Comparison of ENCODE assay signal across 16 cellular contexts in genomic region chr17:5661486-5662125, GRCh38.
"Had no signal": no experiment of that assay in that cellular context is flagged by ENCODE, and none has a peak within 500 bp of the region (broad histone marks: within the 10 kb centered on the region; RNA-seq: fewer than 3 reads in every experiment).

No MANE protein-coding gene starts in this region.

- H3K4me3 ChIP-seq: breast epithelium, gastrocnemius medialis, lower lobe of right lung, mucosa of descending colon, smooth muscle cell had no signal

- H3K36me3 ChIP-seq: breast epithelium, gastrocnemius medialis, lower lobe of right lung had no signal

- H3K9me3 ChIP-seq: breast epithelium, gastrocnemius medialis, lower lobe of right lung, mucosa of descending colon had no signal

- H3K27ac ChIP-seq: breast epithelium, gastrocnemius medialis, lower lobe of right lung, VCaP had no signal

- H3K4me1 ChIP-seq: breast epithelium, gastrocnemius medialis, lower lobe of right lung had no signal

- H3K27me3 ChIP-seq: gastrocnemius medialis had no signal

- H3K4me2 ChIP-seq: smooth muscle cell had no signal

- ATAC-seq: activated CD8-positive, alpha-beta T cell treated with anti-CD3 and anti-CD28 coated beads for 36 hours; gastrocnemius medialis; lower lobe of right lung; mucosa of descending colon; naive thymus-derived CD8-positive, alpha-beta T cell; right cardiac atrium had no signal

- DNase-seq: activated CD4-positive, alpha-beta T cell treated with anti-CD3 and anti-CD28 coated beads for 4 hours; activated CD8-positive, alpha-beta memory T cell treated with anti-CD3 and anti-CD28 coated beads, Interleukin-2, amount 50 U/mL, for 4 hours; activated CD8-positive, alpha-beta T cell treated with anti-CD3 and anti-CD28 coated beads for 36 hours; activated naive CD4-positive, alpha-beta T cell; aorta; effector CD4-positive, alpha-beta T cell; gastrocnemius medialis; lower lobe of right lung; mucosa of descending colon; occipital lobe; right cardiac atrium; T1000 had no signal
